22 cellular contexts compared by ENCODE assay signal in genomic region chr5:117177302-117177701, GRCh38.
DNase-seq lines count a peak whose midpoint lies in the region; ATAC-seq and TF ChIP-seq lines count a peak whose summit lies in the region.
"Had no signal": no experiment of that assay in that cellular context is flagged by ENCODE, and none has a peak within 500 bp of the region (broad histone marks: within the 10 kb centered on the region; RNA-seq: fewer than 3 reads in every experiment).

No MANE protein-coding gene starts in this region.

- H3K4me2 ChIP-seq in hepatocyte, result no peak overlapping the region
- H3K4me2 ChIP-seq: PC-9 had no signal

- H3K4me3 ChIP-seq in HEK293 (ENCODE audit: low read depth, low read length) (no peak overlapping the region), hepatocyte (no peak overlapping the region)
- H3K4me3 ChIP-seq: PC-9 had no signal

- no peak overlapping the region for H2AFZ ChIP-seq in hepatocyte
- H2AFZ ChIP-seq: PC-9 had no signal

- no peaks in the 10 kb centered on the region for H3K4me1 Mint-ChIP-seq in activated CD4-positive, alpha-beta memory T cell treated with anti-CD3 and anti-CD28 coated beads for 36 hours (ENCODE audit: low read depth)
- H3K4me1 Mint-ChIP-seq: CD8-positive, alpha-beta memory T cell had no signal

- H3K4me3 Mint-ChIP-seq in activated CD4-positive, alpha-beta memory T cell treated with anti-CD3 and anti-CD28 coated beads for 36 hours, result no peak overlapping the region
- H3K4me3 Mint-ChIP-seq: CD8-positive, alpha-beta memory T cell; T-helper 1 cell treated with Interleukin-12 subunit alpha and Interleukin-12 subunit beta and Interleukin-4 antibody, amounts not matched to agents 30 μg/mL and 1 μg/mL, for 36 hours had no signal

- H3K9me2 ChIP-seq in hepatocyte (replicated peaks; ENCODE audit: insufficient read depth), result no peaks in the 10 kb centered on the region

- WGBS in hepatocyte (ENCODE audit: low lambda C conversion rate, missing lambda C conversion rate), result 68% methylated on average over 1 of the region's 1 CpG

- DNase-seq in DMS53 treated with DMSO at 0.1 percent for 48 hours (lab: John Stamatoyannopoulos, UW; ENCODE audit: unreplicated experiment), result peak; percentile 94
- DNase-seq in NAMALWA (ENCODE audit: low spot score), result peak; percentile 18
- DNase-seq in hepatocyte (ENCODE audit: low spot score), result peak; percentile 19
- DNase-seq in NCI-H1048 (lab: John Stamatoyannopoulos, UW), result no peak
- DNase-seq in activated CD4-positive, alpha-beta memory T cell treated with anti-CD3 and anti-CD28 coated beads for 36 hours, result no peak
- DNase-seq: C1 segment of cervical spinal cord; CD8-positive, alpha-beta memory T cell; DND-41; H7; KG1; NCI-H1092 treated with DMSO at 0.1 percent for 48 hours; NCI-H2081; NCI-H2227 treated with DMSO at 0.1 percent for 48 hours; NCI-H524; NCI-H82; PC-9; SIG-M5 had no signal

- no peaks in the 10 kb centered on the region for H3K27me3 ChIP-seq in hepatocyte

- H3K36me3 Mint-ChIP-seq in activated CD4-positive, alpha-beta memory T cell treated with anti-CD3 and anti-CD28 coated beads for 36 hours, result no peaks in the 10 kb centered on the region
- H3K36me3 Mint-ChIP-seq: CD8-positive, alpha-beta memory T cell had no signal

- H3K9me3 Mint-ChIP-seq in activated CD4-positive, alpha-beta memory T cell treated with anti-CD3 and anti-CD28 coated beads for 36 hours, result peaks cover 6% of the 10 kb centered on the region

- TF ChIP-seq CTCF in HEK293 (tag by site-specific recombination; IDR thresholded peaks at IDR 0.05), result no peak
- no peak for TF ChIP-seq CTCF in hepatocyte (IDR thresholded peaks at IDR 0.05; ENCODE audit: poor library complexity)

- intact Hi-C loops in activated CD4-positive, alpha-beta memory T cell treated with anti-CD3 and anti-CD28 coated beads for 36 hours (cut with micrococcal nuclease), result no loop called here

- H3K9me3 ChIP-seq in HEK293 (ENCODE audit: control insufficient read depth, insufficient read depth, low read depth, low read length) (no peaks in the 10 kb centered on the region), hepatocyte (ENCODE audit: low read depth) (no peaks in the 10 kb centered on the region)

- no peak overlapping the region for H3K27ac ChIP-seq in HEK293 (ENCODE audit: extremely low read depth, low read depth, low read length)
- no peak overlapping the region for H3K27ac ChIP-seq in hepatocyte
- H3K27ac ChIP-seq: PC-9, RWPE1 had no signal

- H3K79me2 ChIP-seq in hepatocyte, result no peaks in the 10 kb centered on the region

- POLR2A ChIA-PET in HEK293 (lab: Yijun Ruan, JAX), result no interaction called here
- POLR2A ChIA-PET in activated CD4-positive, alpha-beta memory T cell treated with anti-CD3 and anti-CD28 coated beads for 36 hours (lab: Charles Lee), result no interaction called here

- no peak overlapping the region for H3K27ac Mint-ChIP-seq in activated CD4-positive, alpha-beta memory T cell treated with anti-CD3 and anti-CD28 coated beads for 36 hours
- H3K27ac Mint-ChIP-seq: CD8-positive, alpha-beta memory T cell; T-helper 1 cell treated with Interleukin-12 subunit alpha and Interleukin-12 subunit beta and Interleukin-4 antibody, amounts not matched to agents 30 μg/mL and 1 μg/mL, for 36 hours had no signal

- no peaks in the 10 kb centered on the region for H4K20me1 ChIP-seq in hepatocyte (ENCODE audit: insufficient read depth, poor library complexity, severe bottlenecking)

- H3K4me1 ChIP-seq in HEK293 (ENCODE audit: control insufficient read depth, insufficient read depth, low read length), result no peaks in the 10 kb centered on the region
- H3K4me1 ChIP-seq in hepatocyte (ENCODE audit: insufficient read depth), result no peaks in the 10 kb centered on the region

- no peaks in the 10 kb centered on the region for H3K27me3 Mint-ChIP-seq in activated CD4-positive, alpha-beta memory T cell treated with anti-CD3 and anti-CD28 coated beads for 36 hours

- H3K36me3 ChIP-seq in HEK293 (ENCODE audit: control insufficient read depth in 2 of 2, insufficient read depth in 1 of 2, low read length in 2 of 2) (no peaks in the 10 kb centered on the region), hepatocyte (replicated peaks; ENCODE audit: insufficient read depth, low read depth) (no peaks in the 10 kb centered on the region)

- no peak for ATAC-seq in GM19395 (IDR thresholded peaks at IDR 0.05; ENCODE audit: unreplicated experiment)
- ATAC-seq in activated CD4-positive, CD25-positive, alpha-beta regulatory T cell treated with anti-CD3 and anti-CD28 coated beads, Interleukin-2, amount 50 U/mL, for 24 hours, result no peak

- CTCF ChIA-PET in HEK293 (lab: Yijun Ruan, JAX), result no interaction called here
- CTCF ChIA-PET in activated CD4-positive, alpha-beta memory T cell treated with anti-CD3 and anti-CD28 coated beads for 36 hours (lab: Charles Lee), result no interaction called here

TF ChIP-seq in HEK293, 187 proteins besides CTCF, POLR2A, EP300 and RAD21:
- no peak for TF ChIP-seq OVOL3 (tag by site-specific recombination; IDR thresholded peaks at IDR 0.05)
- no peak for TF ChIP-seq ZIC2 (tag by site-specific recombination; IDR thresholded peaks at IDR 0.05)
- peak; percentile 79; the same call in 1 of the 2 replicates for TF ChIP-seq MEIS1 (CRISPR knock-in tag; IDR thresholded peaks at IDR 0.05; ENCODE audit: borderline replicate concordance)
- no peak for TF ChIP-seq HOXC10 (CRISPR knock-in tag; IDR thresholded peaks at IDR 0.05)
- TF ChIP-seq ZNF433 (tag by site-specific recombination; IDR thresholded peaks at IDR 0.05; ENCODE audit: low read depth), result no peak
- no peak for TF ChIP-seq SALL2 (tag by site-specific recombination; IDR thresholded peaks at IDR 0.05; ENCODE audit: borderline replicate concordance)
- TF ChIP-seq TCF7L2 (IDR thresholded peaks at IDR 0.05; ENCODE audit: borderline replicate concordance, low read depth, low read length), result peak; percentile 38; the same call in 1 of the 2 replicates
- TF ChIP-seq ZXDB (tag by site-specific recombination; IDR thresholded peaks at IDR 0.05), result no peak
- no peak for TF ChIP-seq TRIM28 (IDR thresholded peaks at IDR 0.05; ENCODE audit: borderline replicate concordance, low read length)

Comparison
In these comparisons a context has a peak if more than half of its experiments do, and no peak if none do; other contexts are left out.
1. DNase-seq: peak in DMS53 treated with DMSO at 0.1 percent for 48 hours (single experiment), NAMALWA (single experiment) and hepatocyte (single experiment); none in NCI-H1048 (single experiment) and activated CD4-positive, alpha-beta memory T cell treated with anti-CD3 and anti-CD28 coated beads for 36 hours (single experiment).